12 cellular contexts compared by ENCODE assay signal in genomic region chr10:101071266-101071884, GRCh38. TPM values are rescaled to one million over a fixed set of nuclear protein-coding genes. Genes with fewer than 3 reads are reported as not detected.
DNase-seq lines count a peak whose midpoint lies in the region; ATAC-seq and TF ChIP-seq lines count a peak whose summit lies in the region.
"Had no signal": no experiment of that assay in that cellular context is flagged by ENCODE, and none has a peak within 500 bp of the region (broad histone marks: within the 10 kb centered on the region; RNA-seq: fewer than 3 reads in every experiment).

No MANE protein-coding gene starts in this region.

- H3K4me1 Mint-ChIP-seq in activated T-cell treated with anti-CD3 and anti-CD28 coated beads, Interleukin-2, amount 50 U/mL, for 72 hours (ENCODE audit: low read depth) = peaks cover 20% of the 10 kb centered on the region

- H3K36me3 Mint-ChIP-seq in activated T-cell treated with anti-CD3 and anti-CD28 coated beads, Interleukin-2, amount 50 U/mL, for 72 hours (ENCODE audit: insufficient read depth in 2 of 2) = no peaks in the 10 kb centered on the region

- peak in 1 of 2 donors; percentile 32 for ATAC-seq in activated T-cell treated with anti-CD3 and anti-CD28 coated beads, Interleukin-2, amount 50 U/mL, for 72 hours (replicated peaks in 1 of 2)
- ATAC-seq in GM18505 (IDR thresholded peaks at IDR 0.05; ENCODE audit: unreplicated experiment) = no peak
- no peak for ATAC-seq in GM18909 (IDR thresholded peaks at IDR 0.05; ENCODE audit: poor library complexity, unreplicated experiment)

- H3K4me3 ChIP-seq in epithelial cell of esophagus (ENCODE audit: low read length) = no peak overlapping the region

- DNase-seq in activated T-cell treated with anti-CD3 and anti-CD28 coated beads, Interleukin-2, amount 50 U/mL, for 72 hours = peak; percentile 19 to 52
- DNase-seq in activated T-cell treated with anti-CD3 and anti-CD28 coated beads, Interleukin-2, amount 50 U/mL, for 1 hour = no peak
- DNase-seq in NOMO-1 treated with dmso at 0.1 percent for 144 hours (lab: John Stamatoyannopoulos, UW; ENCODE audit: unreplicated experiment) = peak; percentile 95
- DNase-seq in epithelial cell of esophagus (ENCODE audit: low read depth) = peak; percentile 54
- DNase-seq in stimulated activated CD4-positive, alpha-beta T cell treated with anti-CD3 and anti-CD28 coated beads, Interleukin-4, amount 100 ng/mL, for 24 hours = peak; percentile 43
- DNase-seq in NCI-H446 (lab: John Stamatoyannopoulos, UW) = no peak
- DNase-seq: H9, kidney glomerular epithelial cell, NCI-H1417 had no signal

- H3K27ac Mint-ChIP-seq in activated T-cell treated with anti-CD3 and anti-CD28 coated beads, Interleukin-2, amount 50 U/mL, for 72 hours = no peak overlapping the region
- H3K27ac Mint-ChIP-seq: H9 had no signal

- no peak for TF ChIP-seq CTCF in epithelial cell of esophagus (IDR thresholded peaks at IDR 0.05; ENCODE audit: insufficient read depth, low read depth, low read length, missing control alignments)

- no peaks in the 10 kb centered on the region for H3K9me3 Mint-ChIP-seq in activated T-cell treated with anti-CD3 and anti-CD28 coated beads, Interleukin-2, amount 50 U/mL, for 72 hours
- H3K9me3 Mint-ChIP-seq: H9 had no signal

- no peak for TF ChIP-seq POLR2A in GM18505 (IDR thresholded peaks at IDR 0.05; ENCODE audit: borderline replicate concordance, extremely low read depth, insufficient read depth, insufficient read length)

- no peak overlapping the region for H3K4me3 Mint-ChIP-seq in activated T-cell treated with anti-CD3 and anti-CD28 coated beads, Interleukin-2, amount 50 U/mL, for 72 hours
- H3K4me3 Mint-ChIP-seq: H9 had no signal

- H3K27me3 Mint-ChIP-seq in activated T-cell treated with anti-CD3 and anti-CD28 coated beads, Interleukin-2, amount 50 U/mL, for 72 hours (ENCODE audit: low read depth) = peaks cover 57% of the 10 kb centered on the region

RNA-seq across cellular contexts. Expression of gene KAZALD1, which starts 9.6 kb away (rescaled TPM):
- under 1 TPM; 0.49 to 0.53 TPM for total RNA-seq in activated T-cell treated with anti-CD3 and anti-CD28 coated beads, Interleukin-2, amount 50 U/mL, for 72 hours

RNA-seq across cellular contexts. Expression of gene SFXN3, which starts 40.3 kb away (rescaled TPM):
- total RNA-seq in activated T-cell treated with anti-CD3 and anti-CD28 coated beads, Interleukin-2, amount 50 U/mL, for 72 hours = 10 to 100 TPM; 23.5 to 24.2 TPM

RNA-seq across cellular contexts. Expression of gene PDZD7, which starts 40.4 kb away (rescaled TPM):
- total RNA-seq in activated T-cell treated with anti-CD3 and anti-CD28 coated beads, Interleukin-2, amount 50 U/mL, for 72 hours = under 1 TPM; 0.12 to 0.44 TPM

RNA-seq across cellular contexts. Expression of gene TLX1, which starts 59.7 kb away (rescaled TPM):
- not detected for total RNA-seq in activated T-cell treated with anti-CD3 and anti-CD28 coated beads, Interleukin-2, amount 50 U/mL, for 72 hours
- total RNA-seq: activated CD8-positive, alpha-beta memory T cell treated with anti-CD3 and anti-CD28 coated beads for 36 hours; H9 had no signal

Comparison
In these comparisons a context has a peak if more than half of its experiments do, and no peak if none do; other contexts are left out.
1. DNase-seq: peak in activated T-cell treated with anti-CD3 and anti-CD28 coated beads, Interleukin-2, amount 50 U/mL, for 72 hours (2 of 2), NOMO-1 treated with dmso at 0.1 percent for 144 hours (single experiment), epithelial cell of esophagus (single experiment) and stimulated activated CD4-positive, alpha-beta T cell treated with anti-CD3 and anti-CD28 coated beads, Interleukin-4, amount 100 ng/mL, for 24 hours (single experiment); none in activated T-cell treated with anti-CD3 and anti-CD28 coated beads, Interleukin-2, amount 50 U/mL, for 1 hour (single experiment) and NCI-H446 (0 of 2).